Comparison of ENCODE assay signal across 26 cellular contexts in genomic region chr12:115267891-115268290, GRCh38.
"Had no signal": no experiment of that assay in that cellular context is flagged by ENCODE, and none has a peak within 500 bp of the region (broad histone marks: within the 10 kb centered on the region; RNA-seq: fewer than 3 reads in every experiment).

No MANE protein-coding gene starts in this region.

- H3K4me3 ChIP-seq: ascending aorta, breast epithelium, esophagus muscularis mucosa, vagina had no signal

- H3K27me3 ChIP-seq: ascending aorta, breast epithelium, esophagus muscularis mucosa, vagina had no signal

- H3K36me3 ChIP-seq: ascending aorta, breast epithelium, esophagus muscularis mucosa, vagina had no signal

- DNase-seq: activated CD4-positive, alpha-beta T cell treated with anti-CD3 and anti-CD28 coated beads, Interleukin-2, amount 50 U/mL, for 1 hour; activated CD8-positive, alpha-beta memory T cell treated with anti-CD3 and anti-CD28 coated beads, Interleukin-2, amount 50 U/mL, for 48 hours; activated effector memory CD4-positive, alpha-beta T cell treated with Interleukin-2 at 50 U/mL for 16 hours; activated naive CD4-positive, alpha-beta T cell treated with anti-CD3 and anti-CD28 coated beads, Interleukin-2, amount 10 ng/mL, durations not matched to agents 7 days and 5 days; activated naive CD8-positive, alpha-beta T cell treated with anti-CD3 and anti-CD28 coated beads, Interleukin-2, amount 50 U/mL, for 24 hours; activated T-cell treated with anti-CD3 and anti-CD28 coated beads, Interleukin-2, amount 50 U/mL, for 48 hours; cerebellar nuclear complex; effector memory CD4-positive, alpha-beta T cell; occipital lobe; posterior cingulate gyrus; retina; stimulated activated CD4-positive, alpha-beta T cell treated with anti-CD3 and anti-CD28 coated beads, Interleukin-15, amount 100 ng/mL, for 24 hours; stimulated activated CD4-positive, alpha-beta T cell treated with anti-CD3 and anti-CD28 coated beads, Interleukin-2, amount 100 ng/mL, for 48 hours; trophoblast cell had no signal

- H3K36me3 Mint-ChIP-seq: activated naive CD4-positive, alpha-beta T cell treated with anti-CD3 and anti-CD28 coated beads, Interleukin-2, amount 10 ng/mL, durations not matched to agents 7 days and 5 days had no signal

- H3K27ac Mint-ChIP-seq: activated naive CD4-positive, alpha-beta T cell treated with anti-CD3 and anti-CD28 coated beads, Interleukin-2, amount 10 ng/mL, durations not matched to agents 7 days and 5 days; activated naive CD8-positive, alpha-beta T cell treated with anti-CD3 and anti-CD28 coated beads, Interleukin-2, amount 50 U/mL, for 24 hours; dendritic cell treated with granulocyte-macrophage colony-stimulating factor and Interleukin-4, amounts not matched to agents 40 ng/mL and 50 ng/mL, for 4 days; stimulated activated naive CD8-positive, alpha-beta T cell treated with anti-CD3 and anti-CD28 coated beads, Interleukin-15, Interleukin-2, amounts not matched to agents 100 ng/mL and 50 ng/mL, for 24 hours; T-helper 1 cell treated with Interleukin-12 subunit alpha and Interleukin-12 subunit beta and Interleukin-4 antibody, amounts not matched to agents 30 μg/mL and 1 μg/mL, for 36 hours had no signal

- H3K4me3 Mint-ChIP-seq: activated naive CD4-positive, alpha-beta T cell treated with anti-CD3 and anti-CD28 coated beads, Interleukin-2, amount 10 ng/mL, durations not matched to agents 7 days and 5 days; activated naive CD8-positive, alpha-beta T cell treated with anti-CD3 and anti-CD28 coated beads, Interleukin-2, amount 50 U/mL, for 24 hours; dendritic cell treated with granulocyte-macrophage colony-stimulating factor and Interleukin-4, amounts not matched to agents 40 ng/mL and 50 ng/mL, for 4 days; stimulated activated naive CD8-positive, alpha-beta T cell treated with anti-CD3 and anti-CD28 coated beads, Interleukin-15, Interleukin-2, amounts not matched to agents 100 ng/mL and 50 ng/mL, for 24 hours; T-helper 1 cell treated with Interleukin-12 subunit alpha and Interleukin-12 subunit beta and Interleukin-4 antibody, amounts not matched to agents 30 μg/mL and 1 μg/mL, for 36 hours had no signal

- H3K27me3 Mint-ChIP-seq: activated naive CD4-positive, alpha-beta T cell treated with anti-CD3 and anti-CD28 coated beads, Interleukin-2, amount 10 ng/mL, durations not matched to agents 7 days and 5 days; activated naive CD8-positive, alpha-beta T cell treated with anti-CD3 and anti-CD28 coated beads, Interleukin-2, amount 50 U/mL, for 24 hours; dendritic cell treated with granulocyte-macrophage colony-stimulating factor and Interleukin-4, amounts not matched to agents 40 ng/mL and 50 ng/mL, for 4 days; stimulated activated naive CD8-positive, alpha-beta T cell treated with anti-CD3 and anti-CD28 coated beads, Interleukin-15, Interleukin-2, amounts not matched to agents 100 ng/mL and 50 ng/mL, for 24 hours had no signal

- H3K4me1 Mint-ChIP-seq: activated naive CD4-positive, alpha-beta T cell treated with anti-CD3 and anti-CD28 coated beads, Interleukin-2, amount 10 ng/mL, durations not matched to agents 7 days and 5 days; activated naive CD8-positive, alpha-beta T cell treated with anti-CD3 and anti-CD28 coated beads, Interleukin-2, amount 50 U/mL, for 24 hours had no signal

- H3K9me3 Mint-ChIP-seq: dendritic cell treated with granulocyte-macrophage colony-stimulating factor and Interleukin-4, amounts not matched to agents 40 ng/mL and 50 ng/mL, for 4 days had no signal

- FAIRE-seq: endothelial cell of umbilical vein, frontal cortex, keratinocyte had no signal

- ATAC-seq: activated CD4-positive, CD25-positive, alpha-beta regulatory T cell treated with anti-CD3 and anti-CD28 coated beads, Interleukin-2, amount 50 U/mL, for 24 hours; activated naive CD8-positive, alpha-beta T cell treated with anti-CD3 and anti-CD28 coated beads, Interleukin-2, amount 50 U/mL, for 24 hours; left lobe of liver had no signal

- H3K9me3 ChIP-seq: ascending aorta, breast epithelium, esophagus muscularis mucosa, vagina had no signal

- H3K4me1 ChIP-seq: ascending aorta, breast epithelium, esophagus muscularis mucosa, vagina had no signal

- H3K27ac ChIP-seq: ascending aorta, esophagus muscularis mucosa, vagina had no signal
